In genomic region chr16:89560413-89561194, GRCh38 we compare ENCODE assay signal across 8 cellular contexts. TPM values are rescaled to one million over a fixed set of nuclear protein-coding genes. Genes with fewer than 3 reads are reported as not detected.
DNase-seq lines count a peak whose midpoint lies in the region; TF ChIP-seq lines count a peak whose summit lies in the region.

Gene RPL13 (plus strand): TSS chr16:89560682. CDS start chr16:89560960, 278 bp downstream.

- in situ Hi-C loops in SK-MEL-5 (cut with HindIII; ENCODE audit: low pct_unique_long_range_greater_than_20kb, low sequenced_read_pairs): no loop called here

- DNase-seq in GDM1 (lab: John Stamatoyannopoulos, UW): peak; percentile 93
- peak; percentile 96 for DNase-seq in NAMALWA (ENCODE audit: low spot score)
- peak; percentile 92 for DNase-seq in SK-MEL-5 (ENCODE audit: low read depth, low spot score)
- peak; percentile 93 for DNase-seq in activated naive CD4-positive, alpha-beta T cell treated with Interleukin-2 at 50 U/mL for 16 hours
- peak; percentile 91 for DNase-seq in foreskin melanocyte
- DNase-seq in stromal cell of bone marrow (ENCODE audit: low read depth): peak; percentile 93

- H3K27me3 ChIP-seq in neuron (ENCODE audit: insufficient read depth, low read length): no peaks in the 10 kb centered on the region

- CTCF ChIA-PET in HEK293 (lab: Yijun Ruan, JAX): no interaction called here

- peak within 1 kb of the TSS; percentile 6 for H2AFZ ChIP-seq in neuron (ENCODE audit: low read depth, low read length)

- peak within 1 kb of the TSS; percentile 100 for H3K27ac ChIP-seq in HEK293 (ENCODE audit: extremely low read depth, low read depth, low read length)

- peak within 1 kb of the TSS; percentile 67 for H3K4me3 ChIP-seq in HEK293 (ENCODE audit: low read depth, low read length)
- H3K4me3 ChIP-seq in neuron (ENCODE audit: low read length): peak within 1 kb of the TSS; percentile 73

- peak; percentile 69 for TF ChIP-seq CTCF in HEK293 (tag by site-specific recombination; IDR thresholded peaks at IDR 0.05)

- H3K36me3 ChIP-seq in HEK293 (ENCODE audit: control insufficient read depth in 2 of 2, insufficient read depth in 1 of 2, low read length in 2 of 2): peaks cover 5 to 66% of the 10 kb centered on the region in 2 experiments; a peak in 2 of 3 replicates
- peaks cover 50% of the 10 kb centered on the region for H3K36me3 ChIP-seq in neuron (ENCODE audit: insufficient read depth, low read length)

- peaks cover 9% of the 10 kb centered on the region for H3K4me1 ChIP-seq in HEK293 (ENCODE audit: control insufficient read depth, insufficient read depth, low read length)
- peaks cover 24% of the 10 kb centered on the region for H3K4me1 ChIP-seq in neuron (ENCODE audit: insufficient read depth, low read length)

- POLR2A ChIA-PET in HEK293 (lab: Yijun Ruan, JAX): no interaction called here

- H3K9me3 ChIP-seq in HEK293 (ENCODE audit: control insufficient read depth, insufficient read depth, low read depth, low read length) (no peaks in the 10 kb centered on the region), neuron (ENCODE audit: low read length) (no peaks in the 10 kb centered on the region)

TF ChIP-seq in HEK293, 187 proteins besides CTCF, POLR2A, EP300 and RAD21 (continues in another document):
- TF ChIP-seq ZNF624 (tag by site-specific recombination; IDR thresholded peaks at IDR 0.05) (no peak), ZNF248 (tag by site-specific recombination; IDR thresholded peaks at IDR 0.05) (no peak), ZNF26 (tag by site-specific recombination; IDR thresholded peaks at IDR 0.05) (no peak), PRDM10 (tag by site-specific recombination; IDR thresholded peaks at IDR 0.05) (no peak; the same call in 1 of the 2 replicates), ZFP37 (tag by site-specific recombination; IDR thresholded peaks at IDR 0.05) (no peak), ZFP41 (tag by site-specific recombination; IDR thresholded peaks at IDR 0.05; ENCODE audit: borderline replicate concordance) (no peak), YY2 (tag by site-specific recombination; IDR thresholded peaks at IDR 0.05) (no peak; the same call in none of the 2 replicates), ZSCAN18 (tag by site-specific recombination; IDR thresholded peaks at IDR 0.05) (no peak), PATZ1 (tag by site-specific recombination; IDR thresholded peaks at IDR 0.05) (peak; percentile 49), ZBTB44 (tag by site-specific recombination; IDR thresholded peaks at IDR 0.05) (no peak; the same call in 1 of the 2 replicates), ZBTB48 (tag by site-specific recombination; IDR thresholded peaks at IDR 0.05) (no peak), ZNF423 (tag by site-specific recombination; IDR thresholded peaks at IDR 0.05) (no peak), ZNF707 (tag by site-specific recombination; IDR thresholded peaks at IDR 0.05) (no peak), HOXA7 (CRISPR knock-in tag; IDR thresholded peaks at IDR 0.05; ENCODE audit: borderline replicate concordance) (no peak), ZNF623 (tag by site-specific recombination; IDR thresholded peaks at IDR 0.05) (0 out of 2 replicates have a peak, but pooled peaks have one; percentile 15), ZNF580 (tag by site-specific recombination; IDR thresholded peaks at IDR 0.05) (no peak), ZFP69B (tag by site-specific recombination; IDR thresholded peaks at IDR 0.05) (no peak), ZNF777 (tag by site-specific recombination; IDR thresholded peaks at IDR 0.05; ENCODE audit: borderline replicate concordance) (no peak)

RNA-seq across cellular contexts. Expression of gene RPL13, which starts in this region (rescaled TPM):
- 2,970 and 3,073 TPM in 2 replicates for total RNA-seq in SK-MEL-5 (2014; rRNA removed; shearing (Covaris generic))
- polyA plus RNA-seq in SK-MEL-5 (2015; cell fraction: cytosol; rRNA removed): 4,090 and 4,787 TPM in 2 replicates
- 1,125 and 1,141 TPM in 2 replicates for polyA plus RNA-seq in SK-MEL-5 (2015; cell fraction: nucleus; rRNA removed)

Comparison
In these comparisons a context has a peak if more than half of its experiments do, and no peak if none do; other contexts are left out.
1. Peak in every context shown above with its lines: DNase-seq, H3K4me3 ChIP-seq and H3K27ac ChIP-seq.